In the genomic region with DNA sequence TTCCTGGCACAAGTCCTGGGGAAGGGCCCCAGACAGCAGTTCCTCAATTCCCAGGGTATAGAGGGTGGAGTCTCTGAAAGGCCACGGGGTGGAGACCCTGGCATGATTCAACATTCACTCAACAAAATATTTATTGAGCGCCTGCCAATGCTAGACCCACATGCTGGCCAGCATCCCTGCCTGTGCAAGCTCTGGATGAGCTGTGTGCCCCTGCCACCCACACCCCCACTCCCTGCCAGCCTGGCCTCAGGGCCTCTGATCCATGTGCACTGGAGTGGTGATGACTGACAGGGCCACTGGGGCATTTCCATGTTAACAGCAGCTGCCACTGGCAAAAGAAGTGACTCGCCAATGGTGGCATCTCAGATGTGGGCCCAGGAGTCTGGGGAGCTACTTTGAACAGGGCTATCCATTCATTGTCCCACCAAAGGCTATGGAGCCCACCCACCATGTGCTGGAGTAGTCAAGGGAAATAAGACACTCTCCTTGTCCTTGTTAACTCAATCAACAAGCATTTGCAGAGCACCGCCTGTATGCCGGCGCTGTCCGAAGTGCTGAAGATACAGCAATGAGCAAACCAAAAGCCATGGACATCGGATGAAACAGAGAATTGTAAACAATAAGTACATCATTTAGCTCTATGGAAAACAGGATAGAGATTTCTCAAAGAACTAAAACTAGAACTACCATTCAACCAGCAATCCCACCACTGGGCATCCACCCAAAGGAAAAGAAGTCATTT, we compare ENCODE assay signal across 19 cellular contexts. TPM values are rescaled to one million over a fixed set of nuclear protein-coding genes. Genes with fewer than 3 reads are reported as not detected.
A peak's percentile ranks its signal among the peaks of the same experiment; 100 is the strongest.
DNase-seq lines count a peak whose midpoint lies in the region; ATAC-seq and TF ChIP-seq lines count a peak whose summit lies in the region.
"Had no signal": no experiment of that assay in that cellular context is flagged by ENCODE, and none has a peak within 500 bp of the region (broad histone marks: within the 10 kb centered on the region; RNA-seq: fewer than 3 reads in every experiment).

No MANE protein-coding gene starts in this region.

- H3K18ac ChIP-seq in mesenchymal stem cell (ENCODE audit: low read depth in 1 of 2, low read length in 2 of 2): no peak overlapping the region

- no peak overlapping the region for H3K23ac ChIP-seq in mesenchymal stem cell (ENCODE audit: low read length in 2 of 2)

- no peak overlapping the region for H3K4me3 Mint-ChIP-seq in activated CD8-positive, alpha-beta T cell treated with anti-CD3 and anti-CD28 coated beads, Interleukin-2, amount 10 ng/mL, durations not matched to agents 7 days and 5 days
- H3K4me3 Mint-ChIP-seq in mesothelial cell of epicardium: no peak overlapping the region
- no peak overlapping the region for H3K4me3 Mint-ChIP-seq in effector memory CD8-positive, alpha-beta T cell

- no peaks in the 10 kb centered on the region for H3K79me1 ChIP-seq in mesenchymal stem cell (replicated peaks; ENCODE audit: low read length, poor library complexity, severe bottlenecking)

- TF ChIP-seq CTCF in mesothelial cell of epicardium (IDR thresholded peaks at IDR 0.05; ENCODE audit: unreplicated experiment): no peak

- H2BK15ac ChIP-seq in mesenchymal stem cell (ENCODE audit: low read depth, poor library complexity, severe bottlenecking): no peak overlapping the region

- H3K4me2 ChIP-seq in mesenchymal stem cell (ENCODE audit: low read length, poor library complexity, severe bottlenecking): no peak overlapping the region

- no peaks in the 10 kb centered on the region for H3K9me3 Mint-ChIP-seq in activated CD8-positive, alpha-beta T cell treated with anti-CD3 and anti-CD28 coated beads, Interleukin-2, amount 10 ng/mL, durations not matched to agents 7 days and 5 days (ENCODE audit: insufficient read depth)
- peaks cover 5% of the 10 kb centered on the region for H3K9me3 Mint-ChIP-seq in mesothelial cell of epicardium
- H3K9me3 Mint-ChIP-seq in effector memory CD8-positive, alpha-beta T cell: no peaks in the 10 kb centered on the region

- no peak overlapping the region for H2AFZ ChIP-seq in mesenchymal stem cell (ENCODE audit: low read depth, low read length)

- no peak overlapping the region for H2BK5ac ChIP-seq in mesenchymal stem cell (ENCODE audit: low read depth, low read length, poor library complexity, severe bottlenecking)

- peak; percentile 21 for DNase-seq in ELF-1 (ENCODE audit: low read depth, low spot score)
- DNase-seq in MG63: peak; percentile 93
- peak; percentile 46 for DNase-seq in activated CD8-positive, alpha-beta T cell treated with anti-CD3 and anti-CD28 coated beads, Interleukin-2, amount 10 ng/mL, durations not matched to agents 7 days and 5 days
- peak; percentile 23 for DNase-seq in mesenchymal stem cell
- no peak for DNase-seq in effector memory CD4-positive, alpha-beta T cell
- no peak for DNase-seq in mesothelial cell of epicardium (ENCODE audit: low spot score in 2 of 2, unreplicated experiment in 2 of 2)
- DNase-seq in effector memory CD8-positive, alpha-beta T cell: no peak
- DNase-seq: activated CD4-positive, alpha-beta T cell treated with anti-CD3 and anti-CD28 coated beads for 1 hour; activated T-cell treated with anti-CD3 and anti-CD28 coated beads, Interleukin-2, amount 50 U/mL, for 1 hour; EL; heart left ventricle; NCI-H2029; NCI-H524 treated with DMSO at 0.1 percent for 48 hours; stimulated activated CD4-positive, alpha-beta T cell treated with anti-CD3 and anti-CD28 coated beads, Interleukin-15, amount 100 ng/mL, for 24 hours; T-helper 1 cell had no signal

- H3K9ac ChIP-seq in mesenchymal stem cell (ENCODE audit: low read length): no peak overlapping the region

- no peaks in the 10 kb centered on the region for H3K36me3 ChIP-seq in MG63
- no peaks in the 10 kb centered on the region for H3K36me3 ChIP-seq in mesenchymal stem cell (ENCODE audit: control insufficient read depth in 1 of 2, insufficient read depth in 2 of 2, low read depth in 1 of 2, low read length in 2 of 2)
- H3K36me3 ChIP-seq in effector memory CD4-positive, alpha-beta T cell (ENCODE audit: control insufficient read depth, insufficient read depth, low read length): no peaks in the 10 kb centered on the region
- H3K36me3 ChIP-seq: heart left ventricle, vagina had no signal

- no peaks in the 10 kb centered on the region for H3K36me3 Mint-ChIP-seq in activated CD8-positive, alpha-beta T cell treated with anti-CD3 and anti-CD28 coated beads, Interleukin-2, amount 10 ng/mL, durations not matched to agents 7 days and 5 days (ENCODE audit: low read depth)
- H3K36me3 Mint-ChIP-seq in mesothelial cell of epicardium: no peaks in the 10 kb centered on the region
- H3K36me3 Mint-ChIP-seq in effector memory CD8-positive, alpha-beta T cell (ENCODE audit: insufficient read depth): peaks cover 7% of the 10 kb centered on the region

- H3K27me3 ChIP-seq in MG63 (no peaks in the 10 kb centered on the region), mesenchymal stem cell (ENCODE audit: control insufficient read depth in 1 of 2, insufficient read depth in 1 of 2, low read length in 2 of 2) (peaks cover 13 to 45% of the 10 kb centered on the region in 2 experiments)
- H3K27me3 ChIP-seq in effector memory CD4-positive, alpha-beta T cell (replicated peaks; ENCODE audit: control insufficient read depth, insufficient read depth, low read length, poor library complexity, severe bottlenecking): no peaks in the 10 kb centered on the region
- H3K27me3 ChIP-seq: vagina had no signal

- WGBS in mesenchymal stem cell: 73% methylated on average over 8 of the region's 8 CpGs

- H3K9me3 ChIP-seq in MG63 (no peaks in the 10 kb centered on the region), mesenchymal stem cell (ENCODE audit: control insufficient read depth, low read length) (peaks cover 7% of the 10 kb centered on the region)
- H3K9me3 ChIP-seq in effector memory CD4-positive, alpha-beta T cell (ENCODE audit: control insufficient read depth, low read length): no peaks in the 10 kb centered on the region
- H3K9me3 ChIP-seq: psoas muscle, vagina had no signal

- no peak overlapping the region for H4K8ac ChIP-seq in mesenchymal stem cell (ENCODE audit: low read length)

- H2BK12ac ChIP-seq in mesenchymal stem cell (ENCODE audit: low read length in 2 of 2): no peak overlapping the region

- no peak overlapping the region for H4K91ac ChIP-seq in mesenchymal stem cell (ENCODE audit: low read length)

- no peak overlapping the region for H3K4me3 ChIP-seq in MG63
- H3K4me3 ChIP-seq in mesenchymal stem cell (ENCODE audit: insufficient read depth in 1 of 2, low read depth in 1 of 2, low read length in 2 of 2): no peak overlapping the region
- no peak overlapping the region for H3K4me3 ChIP-seq in effector memory CD4-positive, alpha-beta T cell (ENCODE audit: insufficient read depth, low read depth, low read length, poor library complexity, severe bottlenecking)
- H3K4me3 ChIP-seq: heart left ventricle, psoas muscle, vagina had no signal

- H3K4me1 Mint-ChIP-seq in activated CD8-positive, alpha-beta T cell treated with anti-CD3 and anti-CD28 coated beads, Interleukin-2, amount 10 ng/mL, durations not matched to agents 7 days and 5 days (ENCODE audit: low read depth): peaks cover 13% of the 10 kb centered on the region
- H3K4me1 Mint-ChIP-seq in mesothelial cell of epicardium: peaks cover 5% of the 10 kb centered on the region
- peaks cover 5 to 8% of the 10 kb centered on the region in 2 donors for H3K4me1 Mint-ChIP-seq in effector memory CD8-positive, alpha-beta T cell (ENCODE audit: low read depth in 2 of 2)

- H3K14ac ChIP-seq in mesenchymal stem cell (ENCODE audit: low read length in 2 of 2): no peak overlapping the region

- CTCF ChIA-PET in activated CD8-positive, alpha-beta T cell treated with anti-CD3 and anti-CD28 coated beads, Interleukin-2, amount 10 ng/mL, durations not matched to agents 7 days and 5 days (lab: Charles Lee): interaction anchor here (12.4 kb wide), 1 partner anchor 22 kb away, joined by 151 read pairs; no protein-coding TSS in a partner anchor

- H3K4me1 ChIP-seq in mesenchymal stem cell (ENCODE audit: control insufficient read depth, insufficient read depth, low read depth, low read length): peaks cover 17% of the 10 kb centered on the region
- H3K4me1 ChIP-seq in effector memory CD4-positive, alpha-beta T cell (ENCODE audit: control insufficient read depth, insufficient read depth, low read length, poor library complexity, severe bottlenecking): peaks cover 13% of the 10 kb centered on the region
- H3K4me1 ChIP-seq: psoas muscle, vagina had no signal

- peaks cover 6% of the 10 kb centered on the region for H3K27me3 Mint-ChIP-seq in activated CD8-positive, alpha-beta T cell treated with anti-CD3 and anti-CD28 coated beads, Interleukin-2, amount 10 ng/mL, durations not matched to agents 7 days and 5 days (ENCODE audit: low read depth)
- H3K27me3 Mint-ChIP-seq in mesothelial cell of epicardium (ENCODE audit: low read depth): peaks cover 42% of the 10 kb centered on the region
- H3K27me3 Mint-ChIP-seq in effector memory CD8-positive, alpha-beta T cell: peaks cover 12 to 26% of the 10 kb centered on the region in 2 donors

- no peak overlapping the region for H2AK5ac ChIP-seq in mesenchymal stem cell (ENCODE audit: low read length, severe bottlenecking)

- no peak overlapping the region for H3K27ac ChIP-seq in mesenchymal stem cell (ENCODE audit: low read length, poor library complexity, severe bottlenecking)
- no peak overlapping the region for H3K27ac ChIP-seq in effector memory CD4-positive, alpha-beta T cell (ENCODE audit: insufficient read depth, low read length, poor library complexity, severe bottlenecking)
- H3K27ac ChIP-seq: C4-2B, heart left ventricle, psoas muscle, vagina had no signal

- H3K27ac Mint-ChIP-seq in activated CD8-positive, alpha-beta T cell treated with anti-CD3 and anti-CD28 coated beads, Interleukin-2, amount 10 ng/mL, durations not matched to agents 7 days and 5 days: no peak overlapping the region
- H3K27ac Mint-ChIP-seq in mesothelial cell of epicardium: no peak overlapping the region
- no peak overlapping the region for H3K27ac Mint-ChIP-seq in effector memory CD8-positive, alpha-beta T cell

- H3K4ac ChIP-seq in mesenchymal stem cell (ENCODE audit: low read depth in 1 of 2, low read length in 2 of 2): no peak overlapping the region

- no peak for ATAC-seq in activated CD8-positive, alpha-beta T cell treated with anti-CD3 and anti-CD28 coated beads, Interleukin-2, amount 10 ng/mL, durations not matched to agents 7 days and 5 days
- no peak for ATAC-seq in effector memory CD8-positive, alpha-beta T cell (replicated peaks)
- ATAC-seq: heart left ventricle, psoas muscle had no signal

- no peak overlapping the region for H2BK120ac ChIP-seq in mesenchymal stem cell (ENCODE audit: low read depth, low read length)

- POLR2A ChIA-PET in activated CD8-positive, alpha-beta T cell treated with anti-CD3 and anti-CD28 coated beads, Interleukin-2, amount 10 ng/mL, durations not matched to agents 7 days and 5 days (lab: Charles Lee): no interaction called here

RNA-seq across cellular contexts. Expression of a gene that starts 3.0 kb away (rescaled TPM):
- not detected in 2 replicates for total RNA-seq in MG63 (2014; rRNA removed; shearing (Covaris generic); ENCODE audit: low replicate concordance)
- not detected for total RNA-seq in activated CD8-positive, alpha-beta T cell treated with anti-CD3 and anti-CD28 coated beads, Interleukin-2, amount 10 ng/mL, durations not matched to agents 7 days and 5 days
- polyA plus RNA-seq in mesenchymal stem cell (2013, experiment 1 of 2): not detected
- polyA plus RNA-seq in mesenchymal stem cell (2013, experiment 2 of 2): not detected
- total RNA-seq in mesothelial cell of epicardium: 22.8 to 25.1 TPM (median 24.9 TPM) in 3 replicates
- total RNA-seq: heart left ventricle had no signal
- polyA plus RNA-seq: heart left ventricle had no signal

RNA-seq across cellular contexts. Expression of a gene that starts 22.0 kb away (rescaled TPM):
- 176 and 179 TPM in 2 replicates for total RNA-seq in MG63 (2014; rRNA removed; shearing (Covaris generic); ENCODE audit: low replicate concordance)
- 10 to 100 TPM; 22.5 to 22.8 TPM for total RNA-seq in activated CD8-positive, alpha-beta T cell treated with anti-CD3 and anti-CD28 coated beads, Interleukin-2, amount 10 ng/mL, durations not matched to agents 7 days and 5 days
- polyA plus RNA-seq in mesenchymal stem cell (2013, experiment 1 of 2): 32.0 TPM
- 33.1 TPM for polyA plus RNA-seq in mesenchymal stem cell (2013, experiment 2 of 2)
- total RNA-seq in mesothelial cell of epicardium: 26.3 to 28.6 TPM (median 28.3 TPM) in 3 replicates

RNA-seq across cellular contexts. Expression of a gene that starts 30.9 kb away (rescaled TPM):
- total RNA-seq in MG63 (2014; rRNA removed; shearing (Covaris generic); ENCODE audit: low replicate concordance): 2.7 TPM in 1 of 2 replicates, not detected in the other
- total RNA-seq in activated CD8-positive, alpha-beta T cell treated with anti-CD3 and anti-CD28 coated beads, Interleukin-2, amount 10 ng/mL, durations not matched to agents 7 days and 5 days: 1 to 10 TPM; 2.9 to 3.7 TPM
- polyA plus RNA-seq in mesenchymal stem cell (2013, experiment 1 of 2): 2.2 TPM
- polyA plus RNA-seq in mesenchymal stem cell (2013, experiment 2 of 2): 2.3 TPM
- total RNA-seq in mesothelial cell of epicardium: 0.51 to 1.5 TPM (median 0.70 TPM) in 3 replicates
- total RNA-seq: psoas muscle had no signal
- polyA plus RNA-seq: heart left ventricle had no signal

RNA-seq across cellular contexts. Expression of a gene that starts 44.0 kb away (rescaled TPM):
- total RNA-seq in MG63 (2014; rRNA removed; shearing (Covaris generic); ENCODE audit: low replicate concordance): 5.8 and 11.9 TPM in 2 replicates
- total RNA-seq in activated CD8-positive, alpha-beta T cell treated with anti-CD3 and anti-CD28 coated beads, Interleukin-2, amount 10 ng/mL, durations not matched to agents 7 days and 5 days: 1 to 10 TPM; 5.2 to 6.0 TPM
- polyA plus RNA-seq in mesenchymal stem cell (2013, experiment 1 of 2): not detected
- not detected for polyA plus RNA-seq in mesenchymal stem cell (2013, experiment 2 of 2)
- not detected in 3 replicates for total RNA-seq in mesothelial cell of epicardium
- total RNA-seq: heart left ventricle, psoas muscle, RPMI7951, vagina had no signal
- polyA plus RNA-seq: heart left ventricle had no signal

RNA-seq across cellular contexts. Expression of a gene that starts 50.7 kb away (rescaled TPM):
- total RNA-seq in MG63 (2014; rRNA removed; shearing (Covaris generic); ENCODE audit: low replicate concordance): 112 and 126 TPM in 2 replicates
- total RNA-seq in activated CD8-positive, alpha-beta T cell treated with anti-CD3 and anti-CD28 coated beads, Interleukin-2, amount 10 ng/mL, durations not matched to agents 7 days and 5 days: 10 to 100 TPM; 44.6 to 48.9 TPM
- 18.4 TPM for polyA plus RNA-seq in mesenchymal stem cell (2013, experiment 1 of 2)
- polyA plus RNA-seq in mesenchymal stem cell (2013, experiment 2 of 2): 17.3 TPM
- 25.9 to 29.4 TPM (median 29.0 TPM) in 3 replicates for total RNA-seq in mesothelial cell of epicardium

Comparison
In these comparisons a context has a peak if more than half of its experiments do, and no peak if none do; other contexts are left out.
1. DNase-seq: peak in ELF-1 (single experiment), MG63 (single experiment), activated CD8-positive, alpha-beta T cell treated with anti-CD3 and anti-CD28 coated beads, Interleukin-2, amount 10 ng/mL, durations not matched to agents 7 days and 5 days (single experiment) and mesenchymal stem cell (single experiment); none in effector memory CD4-positive, alpha-beta T cell (0 of 3), mesothelial cell of epicardium (0 of 2) and effector memory CD8-positive, alpha-beta T cell (0 of 3).
2. RNA of a gene that starts 3.0 kb away (total RNA-seq): 22.8 to 25.1 TPM in mesothelial cell of epicardium; not detected in activated CD8-positive, alpha-beta T cell treated with anti-CD3 and anti-CD28 coated beads, Interleukin-2, amount 10 ng/mL, durations not matched to agents 7 days and 5 days and not detected in MG63; every median in the first group is over 10 times any median in the second.